22 cellular contexts compared by ENCODE assay signal in genomic region chr3:162897286-162897685, GRCh38.
DNase-seq lines count a peak whose midpoint lies in the region; ATAC-seq, FAIRE-seq and TF ChIP-seq lines count a peak whose summit lies in the region.
"Had no signal": no experiment of that assay in that cellular context is flagged by ENCODE, and none has a peak within 500 bp of the region (broad histone marks: within the 10 kb centered on the region; RNA-seq: fewer than 3 reads in every experiment).

No MANE protein-coding gene starts in this region.

- no peak for ATAC-seq in upper lobe of right lung
- ATAC-seq: A549; CD8-positive, alpha-beta T cell had no signal

- intact Hi-C loops in upper lobe of right lung (cut with DNase I) = no loop called here

- H3K4me3 ChIP-seq in upper lobe of right lung = no peak overlapping the region
- H3K4me3 ChIP-seq: A549; BLaER1 treated with 17β-estradiol and CSF1 and Interleukin-3, amounts not matched to agents 10 nM and 100 nM had no signal

- peak; percentile 87 for FAIRE-seq in RCC 7860 (lab: Jason Lieb, UNC)
- FAIRE-seq: A549, D721Med, G401.6, GM12891, GM19239 had no signal

- no peaks in the 10 kb centered on the region for H3K4me1 ChIP-seq in upper lobe of right lung
- H3K4me1 ChIP-seq: BLaER1 treated with 17β-estradiol and CSF1 and Interleukin-3, amounts not matched to agents 10 nM and 100 nM had no signal

- H3K27ac ChIP-seq in upper lobe of right lung = no peak overlapping the region
- H3K27ac ChIP-seq: 22Rv1; A549; BLaER1 treated with 17β-estradiol and CSF1 and Interleukin-3, amounts not matched to agents 10 nM and 100 nM; C4-2B had no signal

- no peaks in the 10 kb centered on the region for H3K27me3 ChIP-seq in upper lobe of right lung
- H3K27me3 ChIP-seq: BLaER1 treated with 17β-estradiol and CSF1 and Interleukin-3, amounts not matched to agents 10 nM and 100 nM had no signal

- in situ Hi-C loops in Caki2 (cut with HindIII; ENCODE audit: low pct_unique_long_range_greater_than_20kb, low sequenced_read_pairs) = no loop called here

- no peak for TF ChIP-seq CTCF in upper lobe of right lung (IDR thresholded peaks at IDR 0.05)

- H3K9me3 ChIP-seq in upper lobe of right lung = no peaks in the 10 kb centered on the region
- H3K9me3 ChIP-seq: A549; BLaER1 treated with 17β-estradiol and CSF1 and Interleukin-3, amounts not matched to agents 10 nM and 100 nM had no signal

- no peaks in the 10 kb centered on the region for H3K36me3 ChIP-seq in upper lobe of right lung
- H3K36me3 ChIP-seq: BLaER1 treated with 17β-estradiol and CSF1 and Interleukin-3, amounts not matched to agents 10 nM and 100 nM had no signal

- peak; percentile 63 for DNase-seq in Caki2 (ENCODE audit: low read depth)
- no peak for DNase-seq in RCC 7860 (ENCODE audit: low spot score)
- DNase-seq in kidney tubule cell (ENCODE audit: low spot score) = peak; percentile 22
- peak; percentile 66 for DNase-seq in renal cortical epithelial cell (ENCODE audit: low read depth)
- no peak for DNase-seq in DMS153 (lab: John Stamatoyannopoulos, UW)
- DNase-seq in activated effector memory CD4-positive, alpha-beta T cell treated with anti-CD3 and anti-CD28 coated beads, Interleukin-2, amount 50 U/mL, for 16 hours = no peak
- no peak for DNase-seq in upper lobe of right lung
- DNase-seq: AML-193; Calu3; CD4-positive, alpha-beta T cell; CD8-positive, alpha-beta T cell; DMS53; DMS79; GF-D8 had no signal

Comparison
In these comparisons a context has a peak if more than half of its experiments do, and no peak if none do; other contexts are left out.
1. DNase-seq: peak in Caki2 (single experiment), kidney tubule cell (single experiment) and renal cortical epithelial cell (single experiment); none in RCC 7860 (single experiment), DMS153 (single experiment), activated effector memory CD4-positive, alpha-beta T cell treated with anti-CD3 and anti-CD28 coated beads, Interleukin-2, amount 50 U/mL, for 16 hours (single experiment) and upper lobe of right lung (single experiment).